1 cellular context compared by ENCODE assay signal in genomic region chr11:19959697-19960096, GRCh38.
TF ChIP-seq lines count a peak whose summit lies in the region.

No MANE protein-coding gene starts in this region.

TF ChIP-seq in GM23338, 12 proteins besides CTCF, POLR2A, EP300 and RAD21 (continued from another document):
- TF ChIP-seq, protein P1, sequence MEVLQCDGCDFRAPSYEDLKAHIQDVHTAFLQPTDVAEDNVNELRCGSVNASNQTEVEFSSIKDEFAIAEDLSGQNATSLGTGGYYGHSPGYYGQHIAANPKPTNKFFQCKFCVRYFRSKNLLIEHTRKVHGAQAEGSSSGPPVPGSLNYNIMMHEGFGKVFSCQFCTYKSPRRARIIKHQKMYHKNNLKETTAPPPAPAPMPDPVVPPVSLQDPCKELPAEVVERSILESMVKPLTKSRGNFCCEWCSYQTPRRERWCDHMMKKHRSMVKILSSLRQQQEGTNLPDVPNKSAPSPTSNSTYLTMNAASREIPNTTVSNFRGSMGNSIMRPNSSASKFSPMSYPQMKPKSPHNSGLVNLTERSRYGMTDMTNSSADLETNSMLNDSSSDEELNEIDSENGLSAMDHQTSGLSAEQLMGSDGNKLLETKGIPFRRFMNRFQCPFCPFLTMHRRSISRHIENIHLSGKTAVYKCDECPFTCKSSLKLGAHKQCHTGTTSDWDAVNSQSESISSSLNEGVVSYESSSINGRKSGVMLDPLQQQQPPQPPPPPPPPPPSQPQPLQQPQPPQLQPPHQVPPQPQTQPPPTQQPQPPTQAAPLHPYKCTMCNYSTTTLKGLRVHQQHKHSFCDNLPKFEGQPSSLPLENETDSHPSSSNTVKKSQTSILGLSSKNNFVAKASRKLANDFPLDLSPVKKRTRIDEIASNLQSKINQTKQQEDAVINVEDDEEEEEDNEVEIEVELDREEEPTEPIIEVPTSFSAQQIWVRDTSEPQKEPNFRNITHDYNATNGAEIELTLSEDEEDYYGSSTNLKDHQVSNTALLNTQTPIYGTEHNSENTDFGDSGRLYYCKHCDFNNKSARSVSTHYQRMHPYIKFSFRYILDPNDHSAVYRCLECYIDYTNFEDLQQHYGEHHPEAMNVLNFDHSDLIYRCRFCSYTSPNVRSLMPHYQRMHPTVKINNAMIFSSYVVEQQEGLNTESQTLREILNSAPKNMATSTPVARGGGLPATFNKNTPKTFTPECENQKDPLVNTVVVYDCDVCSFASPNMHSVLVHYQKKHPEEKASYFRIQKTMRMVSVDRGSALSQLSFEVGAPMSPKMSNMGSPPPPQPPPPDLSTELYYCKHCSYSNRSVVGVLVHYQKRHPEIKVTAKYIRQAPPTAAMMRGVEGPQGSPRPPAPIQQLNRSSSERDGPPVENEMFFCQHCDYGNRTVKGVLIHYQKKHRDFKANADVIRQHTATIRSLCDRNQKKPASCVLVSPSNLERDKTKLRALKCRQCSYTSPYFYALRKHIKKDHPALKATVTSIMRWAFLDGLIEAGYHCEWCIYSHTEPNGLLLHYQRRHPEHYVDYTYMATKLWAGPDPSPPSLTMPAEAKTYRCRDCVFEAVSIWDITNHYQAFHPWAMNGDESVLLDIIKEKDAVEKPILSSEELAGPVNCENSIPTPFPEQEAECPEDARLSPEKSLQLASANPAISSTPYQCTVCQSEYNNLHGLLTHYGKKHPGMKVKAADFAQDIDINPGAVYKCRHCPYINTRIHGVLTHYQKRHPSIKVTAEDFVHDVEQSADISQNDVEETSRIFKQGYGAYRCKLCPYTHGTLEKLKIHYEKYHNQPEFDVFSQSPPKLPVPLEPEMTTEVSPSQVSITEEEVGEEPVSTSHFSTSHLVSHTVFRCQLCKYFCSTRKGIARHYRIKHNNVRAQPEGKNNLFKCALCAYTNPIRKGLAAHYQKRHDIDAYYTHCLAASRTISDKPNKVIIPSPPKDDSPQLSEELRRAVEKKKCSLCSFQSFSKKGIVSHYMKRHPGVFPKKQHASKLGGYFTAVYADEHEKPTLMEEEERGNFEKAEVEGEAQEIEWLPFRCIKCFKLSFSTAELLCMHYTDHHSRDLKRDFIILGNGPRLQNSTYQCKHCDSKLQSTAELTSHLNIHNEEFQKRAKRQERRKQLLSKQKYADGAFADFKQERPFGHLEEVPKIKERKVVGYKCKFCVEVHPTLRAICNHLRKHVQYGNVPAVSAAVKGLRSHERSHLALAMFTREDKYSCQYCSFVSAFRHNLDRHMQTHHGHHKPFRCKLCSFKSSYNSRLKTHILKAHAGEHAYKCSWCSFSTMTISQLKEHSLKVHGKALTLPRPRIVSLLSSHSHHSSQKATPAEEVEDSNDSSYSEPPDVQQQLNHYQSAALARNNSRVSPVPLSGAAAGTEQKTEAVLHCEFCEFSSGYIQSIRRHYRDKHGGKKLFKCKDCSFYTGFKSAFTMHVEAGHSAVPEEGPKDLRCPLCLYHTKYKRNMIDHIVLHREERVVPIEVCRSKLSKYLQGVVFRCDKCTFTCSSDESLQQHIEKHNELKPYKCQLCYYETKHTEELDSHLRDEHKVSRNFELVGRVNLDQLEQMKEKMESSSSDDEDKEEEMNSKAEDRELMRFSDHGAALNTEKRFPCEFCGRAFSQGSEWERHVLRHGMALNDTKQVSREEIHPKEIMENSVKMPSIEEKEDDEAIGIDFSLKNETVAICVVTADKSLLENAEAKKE (CRISPR knock-in tag; IDR thresholded peaks at IDR 0.05), result no peak
- TF ChIP-seq EZH2 (IDR thresholded peaks at IDR 0.05; ENCODE audit: low read depth, unreplicated experiment), result no peak
- no peak for TF ChIP-seq STAT1 (IDR thresholded peaks at IDR 0.05; ENCODE audit: unreplicated experiment)
- TF ChIP-seq CREB1 (CRISPR knock-in tag; IDR thresholded peaks at IDR 0.05; ENCODE audit: low read depth), result no peak
- TF ChIP-seq, protein P2, sequence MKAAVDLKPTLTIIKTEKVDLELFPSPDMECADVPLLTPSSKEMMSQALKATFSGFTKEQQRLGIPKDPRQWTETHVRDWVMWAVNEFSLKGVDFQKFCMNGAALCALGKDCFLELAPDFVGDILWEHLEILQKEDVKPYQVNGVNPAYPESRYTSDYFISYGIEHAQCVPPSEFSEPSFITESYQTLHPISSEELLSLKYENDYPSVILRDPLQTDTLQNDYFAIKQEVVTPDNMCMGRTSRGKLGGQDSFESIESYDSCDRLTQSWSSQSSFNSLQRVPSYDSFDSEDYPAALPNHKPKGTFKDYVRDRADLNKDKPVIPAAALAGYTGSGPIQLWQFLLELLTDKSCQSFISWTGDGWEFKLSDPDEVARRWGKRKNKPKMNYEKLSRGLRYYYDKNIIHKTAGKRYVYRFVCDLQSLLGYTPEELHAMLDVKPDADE (IDR thresholded peaks at IDR 0.05), result no peak
- no peak for TF ChIP-seq ZNF114 (CRISPR knock-in tag; IDR thresholded peaks at IDR 0.05)
